12 cellular contexts compared by ENCODE assay signal in genomic region chr16:13970708-13971422, GRCh38. TPM values are rescaled to one million over a fixed set of nuclear protein-coding genes. Genes with fewer than 3 reads are reported as not detected.
DNase-seq lines count a peak whose midpoint lies in the region; ATAC-seq and FAIRE-seq lines count a peak whose summit lies in the region.
"Had no signal": no experiment of that assay in that cellular context is flagged by ENCODE, and none has a peak within 500 bp of the region (broad histone marks: within the 10 kb centered on the region; RNA-seq: fewer than 3 reads in every experiment).

No MANE protein-coding gene starts in this region.

- no peak overlapping the region for H3K27ac Mint-ChIP-seq in activated naive CD4-positive, alpha-beta T cell treated with anti-CD3 and anti-CD28 coated beads, Interleukin-2, amount 50 U/mL, for 72 hours
- peak overlapping the region; percentile 17 for H3K27ac Mint-ChIP-seq in activated T-helper 17 cell treated with anti-CD3 and anti-CD28 coated beads, Interleukin-2, amount 50 U/mL, for 72 hours
- H3K27ac Mint-ChIP-seq in stimulated activated effector memory CD8-positive, alpha-beta T cell treated with anti-CD3 and anti-CD28 coated beads, Interleukin-12 subunit alpha, Interleukin-12 subunit beta, amount 100 ng/mL, for 72 hours: no peak overlapping the region
- H3K27ac Mint-ChIP-seq: B cell had no signal

- peaks cover 8% of the 10 kb centered on the region for H3K4me1 Mint-ChIP-seq in activated T-helper 17 cell treated with anti-CD3 and anti-CD28 coated beads, Interleukin-2, amount 50 U/mL, for 72 hours
- H3K4me1 Mint-ChIP-seq in stimulated activated effector memory CD8-positive, alpha-beta T cell treated with anti-CD3 and anti-CD28 coated beads, Interleukin-12 subunit alpha, Interleukin-12 subunit beta, amount 100 ng/mL, for 72 hours: no peaks in the 10 kb centered on the region
- H3K4me1 Mint-ChIP-seq: B cell; CD4-positive, alpha-beta memory T cell had no signal

- H3K9me3 Mint-ChIP-seq in activated naive CD4-positive, alpha-beta T cell treated with anti-CD3 and anti-CD28 coated beads, Interleukin-2, amount 50 U/mL, for 72 hours: peaks cover 9% of the 10 kb centered on the region in 2 donors
- no peaks in the 10 kb centered on the region for H3K9me3 Mint-ChIP-seq in activated T-helper 17 cell treated with anti-CD3 and anti-CD28 coated beads, Interleukin-2, amount 50 U/mL, for 72 hours
- peaks cover 3% of the 10 kb centered on the region for H3K9me3 Mint-ChIP-seq in stimulated activated effector memory CD8-positive, alpha-beta T cell treated with anti-CD3 and anti-CD28 coated beads, Interleukin-12 subunit alpha, Interleukin-12 subunit beta, amount 100 ng/mL, for 72 hours

- no peak overlapping the region for H3K4me3 Mint-ChIP-seq in activated T-helper 17 cell treated with anti-CD3 and anti-CD28 coated beads, Interleukin-2, amount 50 U/mL, for 72 hours
- no peak overlapping the region for H3K4me3 Mint-ChIP-seq in stimulated activated effector memory CD8-positive, alpha-beta T cell treated with anti-CD3 and anti-CD28 coated beads, Interleukin-12 subunit alpha, Interleukin-12 subunit beta, amount 100 ng/mL, for 72 hours
- H3K4me3 Mint-ChIP-seq: B cell had no signal

- peak; percentile 26 to 92 for ATAC-seq in activated naive CD4-positive, alpha-beta T cell treated with anti-CD3 and anti-CD28 coated beads, Interleukin-2, amount 50 U/mL, for 72 hours
- ATAC-seq in activated T-helper 17 cell treated with anti-CD3 and anti-CD28 coated beads, Interleukin-2, amount 50 U/mL, for 72 hours (replicated peaks): peak; percentile 84
- ATAC-seq in stimulated activated effector memory CD8-positive, alpha-beta T cell treated with anti-CD3 and anti-CD28 coated beads, Interleukin-12 subunit alpha, Interleukin-12 subunit beta, amount 100 ng/mL, for 72 hours: peak; percentile 79
- ATAC-seq in HG03108 (IDR thresholded peaks at IDR 0.05; ENCODE audit: unreplicated experiment): no peak

- peak; percentile 48 for FAIRE-seq in GM19239 (lab: Jason Lieb, UNC)
- FAIRE-seq: H1 had no signal

- H3K27me3 Mint-ChIP-seq in activated T-helper 17 cell treated with anti-CD3 and anti-CD28 coated beads, Interleukin-2, amount 50 U/mL, for 72 hours: peaks cover 13% of the 10 kb centered on the region

- no peak for DNase-seq in activated naive CD4-positive, alpha-beta T cell treated with anti-CD3 and anti-CD28 coated beads, Interleukin-2, amount 50 U/mL, for 72 hours (ENCODE audit: low spot score in 2 of 2)
- no peak for DNase-seq in activated naive CD4-positive, alpha-beta T cell treated with Interleukin-2 at 50 U/mL for 16 hours
- no peak for DNase-seq in GM19239 (ENCODE audit: insufficient read length, low spot score)
- DNase-seq in stimulated activated effector memory CD8-positive, alpha-beta T cell treated with anti-CD3 and anti-CD28 coated beads, Interleukin-12 subunit alpha, Interleukin-12 subunit beta, amount 100 ng/mL, for 72 hours (ENCODE audit: low spot score in 2 of 2): peak in 1 of 2 donors; percentile 47
- DNase-seq in stimulated activated naive CD4-positive, alpha-beta T cell treated with Interleukin-2 at 50 U/mL for 16 hours (lab: John Stamatoyannopoulos, UW): no peak
- DNase-seq: C1 segment of cervical spinal cord; CD4-positive, alpha-beta memory T cell; DMS79 had no signal

- H3K36me3 Mint-ChIP-seq in activated naive CD4-positive, alpha-beta T cell treated with anti-CD3 and anti-CD28 coated beads, Interleukin-2, amount 50 U/mL, for 72 hours: peaks cover 0 to 11% of the 10 kb centered on the region in 2 donors
- H3K36me3 Mint-ChIP-seq in activated T-helper 17 cell treated with anti-CD3 and anti-CD28 coated beads, Interleukin-2, amount 50 U/mL, for 72 hours (ENCODE audit: low read depth): no peaks in the 10 kb centered on the region
- H3K36me3 Mint-ChIP-seq in stimulated activated effector memory CD8-positive, alpha-beta T cell treated with anti-CD3 and anti-CD28 coated beads, Interleukin-12 subunit alpha, Interleukin-12 subunit beta, amount 100 ng/mL, for 72 hours: no peaks in the 10 kb centered on the region
- H3K36me3 Mint-ChIP-seq: CD4-positive, alpha-beta memory T cell had no signal

RNA-seq across cellular contexts. Expression of gene ERCC4, which starts 50.9 kb away (rescaled TPM):
- 10 to 100 TPM; 12.0 to 13.1 TPM for total RNA-seq in activated naive CD4-positive, alpha-beta T cell treated with anti-CD3 and anti-CD28 coated beads, Interleukin-2, amount 50 U/mL, for 72 hours
- total RNA-seq in activated T-helper 17 cell treated with anti-CD3 and anti-CD28 coated beads, Interleukin-2, amount 50 U/mL, for 72 hours: 10 to 100 TPM in 1 of 2 donors, 1 to 10 TPM in 1; 6.1 to 11.2 TPM
